In the genomic region with DNA sequence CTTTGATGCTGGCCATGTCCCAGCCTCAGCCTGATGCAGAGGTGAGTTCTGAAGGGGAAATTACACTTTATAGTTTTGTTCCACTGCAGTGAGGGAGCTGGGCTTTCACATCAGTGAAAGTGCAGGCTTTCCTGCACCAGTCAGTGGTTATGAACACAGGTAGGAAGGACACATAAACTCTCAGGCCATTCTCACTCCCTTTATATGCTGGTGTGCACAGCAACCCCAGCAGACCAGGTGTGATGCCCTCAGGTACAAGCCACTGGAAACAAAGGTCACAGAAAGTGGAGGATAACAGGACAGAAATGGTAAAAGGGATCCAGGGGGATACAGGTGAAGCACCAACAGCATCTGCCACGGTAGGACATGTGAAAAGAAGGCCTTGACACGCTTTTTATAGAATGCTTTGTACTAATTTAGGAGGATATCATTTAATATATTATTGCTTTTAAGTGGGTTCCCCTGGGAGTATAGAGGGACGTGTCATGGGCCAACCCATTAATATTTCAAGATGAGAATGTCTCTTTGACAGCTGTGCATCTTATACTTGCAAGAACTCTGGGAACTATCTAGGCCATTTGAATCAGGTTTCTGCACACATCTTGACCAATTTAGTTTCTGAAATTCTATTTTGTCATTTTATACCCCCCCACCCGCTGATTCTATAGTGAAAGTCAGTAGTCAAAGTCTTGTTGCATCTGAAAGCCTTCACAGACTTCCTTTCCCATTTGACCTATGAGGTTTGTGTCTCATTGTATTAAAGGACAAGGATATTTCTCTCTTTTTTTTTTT, we compare ENCODE assay signal across 14 cellular contexts. TPM values are rescaled to one million over a fixed set of nuclear protein-coding genes. Genes with fewer than 3 reads are reported as not detected.
A peak's percentile ranks its signal among the peaks of the same experiment; 100 is the strongest.
DNase-seq lines count a peak whose midpoint lies in the region; ATAC-seq and TF ChIP-seq lines count a peak whose summit lies in the region.
"Had no signal": no experiment of that assay in that cellular context is flagged by ENCODE, and none has a peak within 500 bp of the region (broad histone marks: within the 10 kb centered on the region; RNA-seq: fewer than 3 reads in every experiment).

No MANE protein-coding gene starts in this region.

- no peak overlapping the region for H3K27ac ChIP-seq in coronary artery
- no peak overlapping the region for H3K27ac ChIP-seq in RWPE1
- H3K27ac ChIP-seq in dorsolateral prefrontal cortex: no peak overlapping the region
- H3K27ac ChIP-seq: epithelial cell of prostate had no signal

- TF ChIP-seq CTCF in GM10248 (IDR thresholded peaks at IDR 0.05; ENCODE audit: control extremely low read depth, extremely low read depth, low read depth, missing control alignments): no peak
- no peak for TF ChIP-seq CTCF in coronary artery (IDR thresholded peaks at IDR 0.05)
- no peak for TF ChIP-seq CTCF in RWPE1 (conservative IDR thresholded peaks at IDR 0.05; ENCODE audit: low read depth)
- no peak for TF ChIP-seq CTCF in dorsolateral prefrontal cortex (IDR thresholded peaks at IDR 0.05 in 54 of 56, conservative IDR thresholded peaks at IDR 0.05 in 2 of 56; ENCODE audit: low read depth in 1 of 56, partially characterized antibody in 56 of 56)

- H3K4me3 ChIP-seq in coronary artery (no peak overlapping the region), dorsolateral prefrontal cortex (no peak overlapping the region)

- CTCF ChIA-PET in GM10248 (lab: Yijun Ruan, JAX) (interaction anchor here (0.7 to 3.6 kb wide), 7 partner anchors 14 to 60 kb away, joined by 3 to 18 read pairs (median 4); no protein-coding TSS in a partner anchor), RWPE1 (lab: Yijun Ruan, JAX) (interaction anchor here (0.6 kb wide), 3 partner anchors 29 to 138 kb away, joined by 3 to 8 read pairs (median 7); no protein-coding TSS in a partner anchor)

- no peaks in the 10 kb centered on the region for H3K27me3 ChIP-seq in dorsolateral prefrontal cortex

- DNase-seq in GM10248 (ENCODE audit: extremely low spot score) (peak; percentile 41), coronary artery (ENCODE audit: low spot score) (no peak), RWPE1 (ENCODE audit: low spot score) (no peak), dorsolateral prefrontal cortex (no peak), NCI-H82 (lab: John Stamatoyannopoulos, UW) (no peak)
- DNase-seq: DMS 273 treated with DMSO at 0.1 percent for 48 hours; NCI-H1105 treated with DMSO at 0.1 percent for 48 hours; NCI-H226; nucleus accumbens; stimulated activated naive CD4-positive, alpha-beta T cell had no signal

- POLR2A ChIA-PET in GM10248 (lab: Yijun Ruan, JAX) (no interaction called here), RWPE1 (lab: Yijun Ruan, JAX; ENCODE audit: low non-redundant PET) (no interaction called here)

- ATAC-seq in GM18867 (IDR thresholded peaks at IDR 0.05; ENCODE audit: unreplicated experiment): peak; percentile 58
- ATAC-seq in GM21717 (IDR thresholded peaks at IDR 0.05; ENCODE audit: unreplicated experiment): peak; percentile 47
- peak; percentile 56 for ATAC-seq in HG03196 (IDR thresholded peaks at IDR 0.05; ENCODE audit: unreplicated experiment)

- intact Hi-C loops in dorsolateral prefrontal cortex (cut with DNase I): loop anchor here in 1 of 2 donors (10.0 kb wide), 1 partner anchor 377 kb away; no protein-coding TSS in a partner anchor

RNA-seq across cellular contexts. Expression of a gene that starts 25.0 kb away (rescaled TPM):
- total RNA-seq in dorsolateral prefrontal cortex: 10 to 100 TPM in 3 of 120 experiments, 1 to 10 TPM in 117; 1.9 to 12.9 (median 5.7) TPM
